In the genomic region with DNA sequence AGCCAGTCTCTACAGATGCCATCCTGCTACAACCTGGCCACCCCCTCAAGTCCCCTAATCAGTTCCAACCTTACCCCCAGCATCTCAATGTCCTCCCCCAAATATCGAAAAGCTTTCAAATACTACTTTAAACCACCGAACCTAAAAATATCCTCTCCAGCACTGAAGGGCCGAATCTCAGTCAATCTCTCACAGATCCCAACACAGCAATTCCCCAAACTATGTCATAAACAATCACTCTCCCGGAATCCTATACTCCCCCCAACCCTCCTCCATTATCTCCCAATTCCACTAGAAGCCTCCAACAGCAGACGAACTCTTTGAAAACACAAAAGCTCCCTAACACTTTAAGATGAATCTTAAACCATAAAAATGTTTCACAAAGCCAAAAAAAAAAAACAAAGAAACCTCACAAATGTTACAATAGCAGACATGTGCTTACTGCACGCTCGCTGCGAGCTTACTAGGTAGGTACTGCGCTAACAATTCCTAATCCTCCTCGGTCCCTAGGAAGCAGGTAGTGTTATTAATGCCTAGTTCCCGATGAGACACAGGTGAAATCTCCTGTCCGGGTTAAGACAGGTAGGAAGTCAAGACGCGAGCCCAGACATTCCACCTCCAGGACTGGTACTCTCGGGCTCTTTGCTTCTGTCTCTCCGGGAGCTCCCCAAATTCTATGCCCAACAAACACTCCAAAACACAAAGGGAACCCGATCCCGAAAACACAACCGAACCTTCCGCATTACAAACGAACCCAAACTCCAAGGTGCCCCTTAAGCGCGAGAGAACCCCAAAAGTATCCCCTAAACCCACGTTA, we compare ENCODE assay signal across 7 cellular contexts. TPM values are rescaled to one million over a fixed set of nuclear protein-coding genes. Genes with fewer than 3 reads are reported as not detected.
DNase-seq lines count a peak whose midpoint lies in the region; ATAC-seq, FAIRE-seq and TF ChIP-seq lines count a peak whose summit lies in the region.

No MANE protein-coding gene starts in this region.

- peak overlapping the region; percentile 21 for H3K27ac ChIP-seq in GM23248
- H3K27ac ChIP-seq in OCI-LY1 (ENCODE audit: low read depth, low read length, poor library complexity, severe bottlenecking) = peak overlapping the region; percentile 65
- H3K27ac ChIP-seq in iPS-20b (ENCODE audit: low read length) = peak overlapping the region; percentile 51
- H3K27ac ChIP-seq in small intestine (ENCODE audit: low read depth in 1 of 2, low read length in 1 of 2) = peak overlapping the region in 1 of 2 donors; percentile 88

- H3K27me3 ChIP-seq in GM23248 (replicated peaks; ENCODE audit: insufficient read depth) (no peaks in the 10 kb centered on the region), OCI-LY1 (ENCODE audit: insufficient read depth, low read length) (no peaks in the 10 kb centered on the region), iPS-20b (ENCODE audit: insufficient read depth, low read length) (no peaks in the 10 kb centered on the region), small intestine (ENCODE audit: control insufficient read depth in 2 of 2, insufficient read depth in 2 of 2, low read length in 2 of 2) (no peaks in the 10 kb centered on the region)

- H3K9me3 ChIP-seq in GM23248 (ENCODE audit: low read depth) (no peaks in the 10 kb centered on the region), OCI-LY1 (ENCODE audit: low read length) (no peaks in the 10 kb centered on the region), iPS-20b (ENCODE audit: insufficient read depth, low read depth, low read length) (no peaks in the 10 kb centered on the region), small intestine (ENCODE audit: control insufficient read depth, low read depth) (no peaks in the 10 kb centered on the region)

- H3K4me1 ChIP-seq in GM23248 (ENCODE audit: insufficient read depth) (peaks cover 14% of the 10 kb centered on the region), OCI-LY1 (ENCODE audit: insufficient read depth, low read length, severe bottlenecking) (peaks cover 34% of the 10 kb centered on the region), iPS-20b (ENCODE audit: insufficient read depth, low read length) (peaks cover 15% of the 10 kb centered on the region), small intestine (ENCODE audit: control insufficient read depth in 2 of 2, insufficient read depth in 1 of 2, low read depth in 1 of 2, low read length in 1 of 2) (peaks cover 3 to 4% of the 10 kb centered on the region in 2 donors)

- H3K79me2 ChIP-seq in GM23248 (ENCODE audit: insufficient read depth) (peaks cover 78% of the 10 kb centered on the region), OCI-LY1 (ENCODE audit: insufficient read depth, low read length) (peaks cover 21% of the 10 kb centered on the region)

- no peaks in the 10 kb centered on the region for H4K20me1 ChIP-seq in GM23248 (ENCODE audit: insufficient read depth)
- no peaks in the 10 kb centered on the region for H4K20me1 ChIP-seq in OCI-LY1 (ENCODE audit: insufficient read depth, low read length)

- 2% methylated on average over 24 of the region's 24 CpGs for WGBS in GM23248 (ENCODE audit: low coverage in 1 of 2, low lambda C conversion rate in 2 of 2, missing lambda C conversion rate in 2 of 2), 2 experiments
- WGBS in small intestine, 3 donors = 1 to 2% (median 2%) methylated on average over 24 of the region's 24 CpGs

- H3K4me3 ChIP-seq in GM23248 = peak overlapping the region; percentile 90
- peak overlapping the region; percentile 76 for H3K4me3 ChIP-seq in OCI-LY1 (ENCODE audit: low read depth, low read length, poor library complexity, severe bottlenecking)
- H3K4me3 ChIP-seq in astrocyte of the spinal cord (ENCODE audit: low read depth, low read length) = peak overlapping the region; percentile 82
- H3K4me3 ChIP-seq in iPS-20b (ENCODE audit: low read length) = peak overlapping the region; percentile 85
- peak overlapping the region; percentile 54 to 57 for H3K4me3 ChIP-seq in small intestine (ENCODE audit: low read depth in 1 of 2, low read length in 2 of 2)

- in situ Hi-C loops in GM23248 (cut with MboI) = no loop called here
- in situ Hi-C loops in astrocyte of the spinal cord (cut with HindIII; ENCODE audit: low sequenced_read_pairs) = no loop called here

- H3K4me2 ChIP-seq in GM23248 (ENCODE audit: unreplicated experiment) (peak overlapping the region; percentile 93), OCI-LY1 (ENCODE audit: low read length) (peak overlapping the region; percentile 83)

- H3K9me2 ChIP-seq in GM23248 (ENCODE audit: insufficient read depth) = no peaks in the 10 kb centered on the region
- no peaks in the 10 kb centered on the region for H3K9me2 ChIP-seq in OCI-LY1 (ENCODE audit: low read depth, low read length)

- no peak for ATAC-seq in GM18870 (IDR thresholded peaks at IDR 0.05; ENCODE audit: unreplicated experiment)

- H2AFZ ChIP-seq in GM23248 (peak overlapping the region; percentile 79), OCI-LY1 (ENCODE audit: low read length) (no peak overlapping the region)

- no peak for TF ChIP-seq CTCF in OCI-LY1 (IDR thresholded peaks at IDR 0.05; ENCODE audit: low read length)
- no peak for TF ChIP-seq CTCF in astrocyte of the spinal cord (IDR thresholded peaks at IDR 0.05; ENCODE audit: low read depth, low read length)

- H3K9ac ChIP-seq in GM23248 = peak overlapping the region; percentile 83
- peak overlapping the region; percentile 96 for H3K9ac ChIP-seq in OCI-LY1 (ENCODE audit: low read length)
- H3K9ac ChIP-seq in iPS-20b (ENCODE audit: low read depth, low read length) = peak overlapping the region; percentile 94

- FAIRE-seq in small intestine (lab: Jason Lieb, UNC) = no peak

- no peaks in the 10 kb centered on the region for H3K36me3 ChIP-seq in GM23248 (ENCODE audit: low read depth)
- H3K36me3 ChIP-seq in OCI-LY1 (ENCODE audit: insufficient read depth, low read length) = peaks cover 19% of the 10 kb centered on the region
- H3K36me3 ChIP-seq in iPS-20b (ENCODE audit: insufficient read depth, low read depth, low read length) = peaks cover 22% of the 10 kb centered on the region
- peaks cover 6 to 9% of the 10 kb centered on the region in 2 donors for H3K36me3 ChIP-seq in small intestine (ENCODE audit: control insufficient read depth in 2 of 2, insufficient read depth in 2 of 2, low read length in 2 of 2)

- peak; percentile 61 for DNase-seq in GM23248
- DNase-seq in astrocyte of the spinal cord (ENCODE audit: low read depth, low spot score) = peak; percentile 35
- DNase-seq in small intestine = peak; percentile 54
- no peak for DNase-seq in mesenteric fat pad (ENCODE audit: low spot score)

- H3F3A ChIP-seq in GM23248 (ENCODE audit: insufficient read depth) = peaks cover 15% of the 10 kb centered on the region
- no peaks in the 10 kb centered on the region for H3F3A ChIP-seq in OCI-LY1 (ENCODE audit: insufficient read depth, low read length)

RNA-seq across cellular contexts. Expression of a gene that starts 14.2 kb away (rescaled TPM):
- 6.3 and 9.1 TPM in 2 replicates for total RNA-seq in GM23248 (2014; rRNA removed; shearing (Covaris generic))
- polyA plus RNA-seq in GM23248 (2016; fragmentation: Nextera tagmentation; extraction: Ambion mirVana) = 3.1 and 3.3 TPM in 2 replicates
- polyA plus RNA-seq in small intestine = 1 to 10 TPM; 5.4 to 9.6 (median 9.0) TPM
- 12.8 TPM for total RNA-seq in mesenteric fat pad

RNA-seq across cellular contexts. Expression of a gene that starts 16.7 kb away (rescaled TPM):
- total RNA-seq in GM23248 (2014; rRNA removed; shearing (Covaris generic)) = not detected in 2 replicates
- not detected in 2 replicates for polyA plus RNA-seq in GM23248 (2016; fragmentation: Nextera tagmentation; extraction: Ambion mirVana)
- not detected for polyA plus RNA-seq in small intestine
- total RNA-seq in mesenteric fat pad = not detected

RNA-seq across cellular contexts. Expression of a gene that starts 24.1 kb away (rescaled TPM):
- 8.6 and 13.2 TPM in 2 replicates for total RNA-seq in GM23248 (2014; rRNA removed; shearing (Covaris generic))
- polyA plus RNA-seq in GM23248 (2016; fragmentation: Nextera tagmentation; extraction: Ambion mirVana) = 7.4 and 7.6 TPM in 2 replicates
- 1 to 10 TPM; 4.1 to 6.7 (median 4.2) TPM for polyA plus RNA-seq in small intestine
- 7.7 TPM for total RNA-seq in mesenteric fat pad

RNA-seq across cellular contexts. Expression of a gene that starts 24.8 kb away (rescaled TPM):
- total RNA-seq in GM23248 (2014; rRNA removed; shearing (Covaris generic)) = 129 and 152 TPM in 2 replicates
- polyA plus RNA-seq in GM23248 (2016; fragmentation: Nextera tagmentation; extraction: Ambion mirVana) = 544 and 545 TPM in 2 replicates
- polyA plus RNA-seq in small intestine = 100 to 1,000 TPM; 209 to 422 (median 264) TPM
- total RNA-seq in mesenteric fat pad = 239 TPM

RNA-seq across cellular contexts. Expression of a gene that starts 48.5 kb away (rescaled TPM):
- total RNA-seq in GM23248 (2014; rRNA removed; shearing (Covaris generic)) = not detected in 2 replicates
- polyA plus RNA-seq in GM23248 (2016; fragmentation: Nextera tagmentation; extraction: Ambion mirVana) (not detected in 2 replicates), small intestine (1 to 10 TPM in 1 of 3 donors, under 1 TPM in 2; 0.67 to 1.1 (median 0.87) TPM)
- total RNA-seq in mesenteric fat pad = 7.1 TPM
